8 cellular contexts compared by ENCODE assay signal in the genomic region with DNA sequence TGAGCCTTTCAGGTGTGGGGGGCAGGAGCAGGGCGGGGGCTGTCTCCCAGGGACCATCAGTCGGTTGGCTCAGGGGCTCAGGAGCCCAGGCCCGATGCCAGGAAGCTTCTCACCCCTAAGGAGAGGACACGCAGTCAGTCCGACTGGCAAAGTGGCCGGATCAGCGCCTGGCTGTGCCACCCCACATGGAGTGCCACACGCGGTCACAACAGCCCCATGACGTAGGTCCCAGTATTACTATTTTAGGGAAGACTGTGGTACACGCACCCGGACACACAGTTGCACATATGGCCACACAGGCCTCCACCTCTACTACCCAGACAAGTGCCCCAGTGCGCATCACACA. TPM values are rescaled to one million over a fixed set of nuclear protein-coding genes. Genes with fewer than 3 reads are reported as not detected.
DNase-seq lines count a peak whose midpoint lies in the region; ATAC-seq and TF ChIP-seq lines count a peak whose summit lies in the region.

No MANE protein-coding gene starts in this region.

- no peak for TF ChIP-seq EP300 in tibial nerve (IDR thresholded peaks at IDR 0.05)

- peak overlapping the region in 1 of 4 donors; percentile 67 for H3K27ac ChIP-seq in tibial nerve

- peak overlapping the region; percentile 72 for H3K27ac Mint-ChIP-seq in activated CD4-positive, alpha-beta T cell treated with anti-CD3 and anti-CD28 coated beads, Interleukin-2, amount 10 ng/mL, durations not matched to agents 7 days and 5 days
- peak overlapping the region; percentile 82 for H3K27ac Mint-ChIP-seq in activated naive CD8-positive, alpha-beta T cell treated with anti-CD3 and anti-CD28 coated beads, Interleukin-2, amount 10 ng/mL, durations not matched to agents 7 days and 5 days

- WGBS in tibial nerve, 2 donors: 60 to 85% methylated on average over 7 to 9 of the region's 13 CpGs

- TF ChIP-seq POLR2A in tibial nerve (IDR thresholded peaks at IDR 0.05): no peak

- no peak for ATAC-seq in activated naive CD8-positive, alpha-beta T cell treated with anti-CD3 and anti-CD28 coated beads, Interleukin-2, amount 10 ng/mL, durations not matched to agents 7 days and 5 days (ENCODE audit: low read depth)
- ATAC-seq in GM21619 (IDR thresholded peaks at IDR 0.05; ENCODE audit: unreplicated experiment): no peak
- no peak for ATAC-seq in GM18517 (IDR thresholded peaks at IDR 0.05; ENCODE audit: unreplicated experiment)

- H3K36me3 ChIP-seq in tibial nerve: no peaks in the 10 kb centered on the region

- H3K4me3 ChIP-seq in tibial nerve: peak overlapping the region in 3 of 4 donors; percentile 43 to 81 (median 68)

- H3K36me3 Mint-ChIP-seq in activated CD4-positive, alpha-beta T cell treated with anti-CD3 and anti-CD28 coated beads, Interleukin-2, amount 10 ng/mL, durations not matched to agents 7 days and 5 days (ENCODE audit: low read depth): no peaks in the 10 kb centered on the region
- H3K36me3 Mint-ChIP-seq in activated naive CD8-positive, alpha-beta T cell treated with anti-CD3 and anti-CD28 coated beads, Interleukin-2, amount 10 ng/mL, durations not matched to agents 7 days and 5 days: peaks cover 1% of the 10 kb centered on the region

- POLR2A ChIA-PET in activated CD4-positive, alpha-beta T cell treated with anti-CD3 and anti-CD28 coated beads, Interleukin-2, amount 10 ng/mL, durations not matched to agents 7 days and 5 days (lab: Charles Lee): no interaction called here
- POLR2A ChIA-PET in activated naive CD8-positive, alpha-beta T cell treated with anti-CD3 and anti-CD28 coated beads, Interleukin-2, amount 10 ng/mL, durations not matched to agents 7 days and 5 days (lab: Charles Lee): no interaction called here

- H3K4me1 ChIP-seq in tibial nerve: peaks cover 0 to 13% (median 0%) of the 10 kb centered on the region in 4 donors

- H3K27me3 ChIP-seq in tibial nerve: no peaks in the 10 kb centered on the region

- H3K9me3 ChIP-seq in tibial nerve: peaks cover 0 to 5% (median 1%) of the 10 kb centered on the region in 4 donors

- peaks cover 3% of the 10 kb centered on the region for H3K9me3 Mint-ChIP-seq in activated CD4-positive, alpha-beta T cell treated with anti-CD3 and anti-CD28 coated beads, Interleukin-2, amount 10 ng/mL, durations not matched to agents 7 days and 5 days
- H3K9me3 Mint-ChIP-seq in activated naive CD8-positive, alpha-beta T cell treated with anti-CD3 and anti-CD28 coated beads, Interleukin-2, amount 10 ng/mL, durations not matched to agents 7 days and 5 days: peaks cover 4% of the 10 kb centered on the region

- peak overlapping the region; percentile 77 for H3K4me3 Mint-ChIP-seq in activated CD4-positive, alpha-beta T cell treated with anti-CD3 and anti-CD28 coated beads, Interleukin-2, amount 10 ng/mL, durations not matched to agents 7 days and 5 days
- H3K4me3 Mint-ChIP-seq in activated naive CD8-positive, alpha-beta T cell treated with anti-CD3 and anti-CD28 coated beads, Interleukin-2, amount 10 ng/mL, durations not matched to agents 7 days and 5 days: peak overlapping the region; percentile 96

- no peak for DNase-seq in activated CD4-positive, alpha-beta T cell treated with anti-CD3 and anti-CD28 coated beads, Interleukin-2, amount 10 ng/mL, durations not matched to agents 7 days and 5 days
- no peak for DNase-seq in activated CD4-positive, alpha-beta T cell treated with anti-CD3 and anti-CD28 coated beads for 4 hours
- no peak for DNase-seq in activated naive CD8-positive, alpha-beta T cell treated with anti-CD3 and anti-CD28 coated beads, Interleukin-2, amount 10 ng/mL, durations not matched to agents 7 days and 5 days
- DNase-seq in islet precursor cell (peak; percentile 40), tibial nerve (ENCODE audit: low spot score in 2 of 2) (peak in 1 of 2 donors; percentile 11), NCI-H1417 (lab: John Stamatoyannopoulos, UW) (no peak)

- CTCF ChIA-PET in activated CD4-positive, alpha-beta T cell treated with anti-CD3 and anti-CD28 coated beads, Interleukin-2, amount 10 ng/mL, durations not matched to agents 7 days and 5 days (lab: Charles Lee): interaction anchor here (0.7 to 1.3 kb wide), 2 partner anchors 10 to 657 kb away, joined by 3 to 4 read pairs; no protein-coding TSS in a partner anchor

- H3K27me3 Mint-ChIP-seq in activated CD4-positive, alpha-beta T cell treated with anti-CD3 and anti-CD28 coated beads, Interleukin-2, amount 10 ng/mL, durations not matched to agents 7 days and 5 days: no peaks in the 10 kb centered on the region
- no peaks in the 10 kb centered on the region for H3K27me3 Mint-ChIP-seq in activated naive CD8-positive, alpha-beta T cell treated with anti-CD3 and anti-CD28 coated beads, Interleukin-2, amount 10 ng/mL, durations not matched to agents 7 days and 5 days

- peaks cover 5% of the 10 kb centered on the region for H3K4me1 Mint-ChIP-seq in activated CD4-positive, alpha-beta T cell treated with anti-CD3 and anti-CD28 coated beads, Interleukin-2, amount 10 ng/mL, durations not matched to agents 7 days and 5 days
- peaks cover 4% of the 10 kb centered on the region for H3K4me1 Mint-ChIP-seq in activated naive CD8-positive, alpha-beta T cell treated with anti-CD3 and anti-CD28 coated beads, Interleukin-2, amount 10 ng/mL, durations not matched to agents 7 days and 5 days

- no peak for TF ChIP-seq CTCF in tibial nerve (IDR thresholded peaks at IDR 0.05)

RNA-seq across cellular contexts. Expression of a gene that starts 29.3 kb away (rescaled TPM):
- total RNA-seq in activated CD4-positive, alpha-beta T cell treated with anti-CD3 and anti-CD28 coated beads, Interleukin-2, amount 10 ng/mL, durations not matched to agents 7 days and 5 days: 1 to 10 TPM in 1 of 2 experiments, under 1 TPM in 1; 0.45 to 1.0 TPM
- total RNA-seq in activated naive CD8-positive, alpha-beta T cell treated with anti-CD3 and anti-CD28 coated beads, Interleukin-2, amount 10 ng/mL, durations not matched to agents 7 days and 5 days: not detected
- 10 to 100 TPM in 2 of 4 donors, 1 to 10 TPM in 2; 9.0 to 19.2 (median 9.9) TPM for total RNA-seq in tibial nerve

Comparison
In these comparisons a context has a peak if more than half of its experiments do, and no peak if none do; other contexts are left out.
1. RNA of a gene that starts 29.3 kb away (total RNA-seq): 9.0 to 19.2 TPM in tibial nerve; 0.45 to 1.0 TPM in activated CD4-positive, alpha-beta T cell treated with anti-CD3 and anti-CD28 coated beads, Interleukin-2, amount 10 ng/mL, durations not matched to agents 7 days and 5 days and not detected in activated naive CD8-positive, alpha-beta T cell treated with anti-CD3 and anti-CD28 coated beads, Interleukin-2, amount 10 ng/mL, durations not matched to agents 7 days and 5 days; every median in the first group is over 4 times any median in the second.